In genomic region chr22:45915841-45916240, GRCh38 we compare ENCODE assay signal across 5 cellular contexts.
"Had no signal": no experiment of that assay in that cellular context is flagged by ENCODE, and none has a peak within 500 bp of the region (broad histone marks: within the 10 kb centered on the region; RNA-seq: fewer than 3 reads in every experiment).

No MANE protein-coding gene starts in this region.

- FAIRE-seq: HTR-8/SVneo had no signal

- DNase-seq: H9, HCEC 1CT, KBM-7 had no signal

- H2AFZ ChIP-seq: GM23338 had no signal

- ATAC-seq: GM23338 had no signal

- H3K4me2 ChIP-seq: GM23338 had no signal

- H3K4me3 ChIP-seq: GM23338 had no signal
